In the genomic region with DNA sequence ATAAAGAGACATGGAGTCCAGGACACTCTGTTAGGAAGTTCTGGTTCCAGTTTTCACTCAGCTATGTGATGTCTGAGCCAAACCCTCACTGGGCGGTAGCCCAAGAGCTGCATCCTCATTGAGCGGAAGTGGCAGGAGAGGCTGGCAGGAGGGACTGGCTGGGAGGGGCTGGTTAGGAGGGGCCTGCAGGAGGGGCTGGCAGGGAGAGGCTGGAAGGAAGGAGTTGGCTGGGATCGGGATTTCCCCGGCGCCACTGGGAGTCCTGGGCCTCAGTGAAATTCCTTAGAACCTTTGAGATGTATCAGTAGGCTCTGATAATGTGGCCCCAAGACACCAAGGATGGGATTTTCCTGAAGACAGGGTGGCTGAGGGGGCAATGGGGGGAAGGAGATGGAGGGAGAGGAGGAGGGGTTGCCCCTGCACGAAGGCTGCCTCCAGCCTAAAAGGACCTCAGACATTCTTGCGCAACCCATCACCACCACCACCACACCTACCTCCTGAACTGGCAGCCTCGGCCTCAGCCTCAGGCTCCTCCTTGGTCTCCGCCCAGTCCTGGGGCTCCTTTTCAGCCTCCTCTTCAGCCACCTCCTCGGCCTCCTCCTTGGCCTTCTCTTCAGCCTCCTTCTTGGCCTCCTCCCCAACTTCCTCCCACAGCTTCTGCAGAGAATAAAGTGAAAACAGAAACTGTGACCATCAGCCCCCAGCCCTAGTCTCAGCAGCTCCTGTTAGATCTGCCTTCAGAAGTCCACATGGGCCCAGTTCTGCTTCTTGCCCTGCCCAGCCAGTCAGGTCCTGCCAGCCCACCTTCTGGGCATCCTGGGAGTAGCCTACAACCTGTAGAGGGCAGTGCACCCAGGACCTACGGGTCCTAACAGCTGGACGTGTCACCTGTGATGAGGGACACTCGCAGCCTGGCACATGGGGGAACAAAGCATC, we compare ENCODE assay signal across 10 cellular contexts. TPM values are rescaled to one million over a fixed set of nuclear protein-coding genes. Genes with fewer than 3 reads are reported as not detected.
DNase-seq lines count a peak whose midpoint lies in the region; ATAC-seq and TF ChIP-seq lines count a peak whose summit lies in the region.
"Had no signal": no experiment of that assay in that cellular context is flagged by ENCODE, and none has a peak within 500 bp of the region (broad histone marks: within the 10 kb centered on the region; RNA-seq: fewer than 3 reads in every experiment).

No MANE protein-coding gene starts in this region.

- peaks cover 8% of the 10 kb centered on the region for H3K27me3 Mint-ChIP-seq in stimulated activated naive CD8-positive, alpha-beta T cell treated with anti-CD3 and anti-CD28 coated beads, Interleukin-15, amount 100 ng/mL, for 72 hours

- 0 out of 2 replicates have a peak overlapping the region, but pooled peaks have one; percentile 15 for H3K27ac ChIP-seq in GM23248
- peak overlapping the region in 5 of 8 donors; percentile 25 to 49 (median 32) for H3K27ac ChIP-seq in spleen

- no peaks in the 10 kb centered on the region for H3F3A ChIP-seq in GM23248 (ENCODE audit: insufficient read depth)

- H3K9me2 ChIP-seq in GM23248 (ENCODE audit: insufficient read depth): no peaks in the 10 kb centered on the region

- no peaks in the 10 kb centered on the region for H3K9me3 Mint-ChIP-seq in stimulated activated naive CD8-positive, alpha-beta T cell treated with anti-CD3 and anti-CD28 coated beads, Interleukin-15, amount 100 ng/mL, for 72 hours

- H3K27me3 ChIP-seq in GM23248 (replicated peaks; ENCODE audit: insufficient read depth) (no peaks in the 10 kb centered on the region), spleen (replicated peaks in 1 of 7) (peaks cover 0 to 17% (median 0%) of the 10 kb centered on the region in 7 donors)

- H3K36me3 ChIP-seq in GM23248 (ENCODE audit: low read depth): no peaks in the 10 kb centered on the region
- no peaks in the 10 kb centered on the region for H3K36me3 ChIP-seq in spleen

- peak overlapping the region; percentile 38 for H3K4me2 ChIP-seq in GM23248 (ENCODE audit: unreplicated experiment)

- H3K27ac Mint-ChIP-seq in stimulated activated naive CD8-positive, alpha-beta T cell treated with anti-CD3 and anti-CD28 coated beads, Interleukin-15, amount 100 ng/mL, for 72 hours: peak overlapping the region in 1 of 2 donors; percentile 85
- H3K27ac Mint-ChIP-seq: activated naive CD8-positive, alpha-beta T cell had no signal

- TF ChIP-seq CTCF in spleen (IDR thresholded peaks at IDR 0.05 in 8 of 11, conservative IDR thresholded peaks at IDR 0.05 in 3 of 11) (no peak), GM13976 (IDR thresholded peaks at IDR 0.05; ENCODE audit: borderline replicate concordance, control extremely low read depth, extremely low read depth, insufficient read depth, missing control alignments) (no peak)

- TF ChIP-seq POLR2A in spleen (IDR thresholded peaks at IDR 0.05): no peak

- no peaks in the 10 kb centered on the region for H3K79me2 ChIP-seq in GM23248 (ENCODE audit: insufficient read depth)

- WGBS in GM23248 (ENCODE audit: low coverage in 1 of 2, low lambda C conversion rate in 2 of 2, missing lambda C conversion rate in 2 of 2), 2 experiments: 40 to 41% methylated on average over 13 of the region's 13 CpGs
- WGBS in spleen, 5 donors: 41 to 74% (median 62%) methylated on average over 12 to 13 of the region's 13 CpGs

- no peaks in the 10 kb centered on the region for H3K9me3 ChIP-seq in GM23248 (ENCODE audit: low read depth)
- H3K9me3 ChIP-seq in spleen: no peaks in the 10 kb centered on the region

- H3K9ac ChIP-seq in GM23248: no peak overlapping the region

- intact Hi-C loops in Right ventricle myocardium superior (cut with DNase I) (no loop called here), spleen (cut with DNase I; ENCODE audit: low total_unique reads) (no loop called here)

- no peak overlapping the region for H3K4me3 Mint-ChIP-seq in stimulated activated naive CD8-positive, alpha-beta T cell treated with anti-CD3 and anti-CD28 coated beads, Interleukin-15, amount 100 ng/mL, for 72 hours
- H3K4me3 Mint-ChIP-seq: activated naive CD8-positive, alpha-beta T cell had no signal

- peaks cover 11% of the 10 kb centered on the region for H3K4me1 ChIP-seq in GM23248 (ENCODE audit: insufficient read depth)
- peaks cover 0 to 8% (median 2%) of the 10 kb centered on the region in 6 donors for H3K4me1 ChIP-seq in spleen

- ATAC-seq in Right ventricle myocardium superior (ENCODE audit: poor library complexity) (peak; percentile 92), GM21528 (IDR thresholded peaks at IDR 0.05; ENCODE audit: low FRiP score, unreplicated experiment) (no peak)
- ATAC-seq in stimulated activated naive CD8-positive, alpha-beta T cell treated with anti-CD3 and anti-CD28 coated beads, Interleukin-15, amount 100 ng/mL, for 72 hours: no peak

- DNase-seq in GM23248 (peak; percentile 87), SKM-1 (lab: John Stamatoyannopoulos, UW; ENCODE audit: unreplicated experiment) (peak; percentile 52), Right ventricle myocardium superior (peak; percentile 88), spleen (peak; percentile 81), Kasumi-1 (lab: John Stamatoyannopoulos, UW) (no peak), GM13976 (ENCODE audit: low spot score) (no peak)
- DNase-seq in stimulated activated naive CD8-positive, alpha-beta T cell treated with anti-CD3 and anti-CD28 coated beads, Interleukin-15, amount 100 ng/mL, for 72 hours: no peak
- DNase-seq: NCI-H526 had no signal

- H3K4me3 ChIP-seq in GM23248: peak overlapping the region; percentile 7; the same call in 1 of the 2 replicates
- no peak overlapping the region for H3K4me3 ChIP-seq in spleen

- no peaks in the 10 kb centered on the region for H4K20me1 ChIP-seq in GM23248 (ENCODE audit: insufficient read depth)

- no peaks in the 10 kb centered on the region for H3K4me1 Mint-ChIP-seq in stimulated activated naive CD8-positive, alpha-beta T cell treated with anti-CD3 and anti-CD28 coated beads, Interleukin-15, amount 100 ng/mL, for 72 hours

- H2AFZ ChIP-seq in GM23248: peak overlapping the region; percentile 51; the same call in 1 of the 2 replicates

- in situ Hi-C loops in GM23248 (cut with MboI): no loop called here
- in situ Hi-C loops in GM13976 (cut with MboI; ENCODE audit: low sequenced_read_pairs, unreplicated experiment): no loop called here

RNA-seq across cellular contexts. Expression of a gene that starts 31.7 kb away (rescaled TPM):
- total RNA-seq in GM23248 (2014; rRNA removed; shearing (Covaris generic)): not detected in 2 replicates
- polyA plus RNA-seq in GM23248 (2016; fragmentation: Nextera tagmentation; extraction: Ambion mirVana) (not detected in 2 replicates), spleen (under 1 TPM in 2 of 3 donors, not detected in 1; 0.02 to 0.12 TPM)
- total RNA-seq in Right ventricle myocardium superior (not detected), spleen (not detected)

Comparison
In these comparisons a context has a peak if more than half of its experiments do, and no peak if none do; other contexts are left out.
1. DNase-seq: peak in GM23248 (single experiment), SKM-1 (single experiment), Right ventricle myocardium superior (single experiment) and spleen (single experiment); none in stimulated activated naive CD8-positive, alpha-beta T cell treated with anti-CD3 and anti-CD28 coated beads, Interleukin-15, amount 100 ng/mL, for 72 hours (0 of 2), Kasumi-1 (0 of 2) and GM13976 (single experiment).